28 cellular contexts compared by ENCODE assay signal in the genomic region with DNA sequence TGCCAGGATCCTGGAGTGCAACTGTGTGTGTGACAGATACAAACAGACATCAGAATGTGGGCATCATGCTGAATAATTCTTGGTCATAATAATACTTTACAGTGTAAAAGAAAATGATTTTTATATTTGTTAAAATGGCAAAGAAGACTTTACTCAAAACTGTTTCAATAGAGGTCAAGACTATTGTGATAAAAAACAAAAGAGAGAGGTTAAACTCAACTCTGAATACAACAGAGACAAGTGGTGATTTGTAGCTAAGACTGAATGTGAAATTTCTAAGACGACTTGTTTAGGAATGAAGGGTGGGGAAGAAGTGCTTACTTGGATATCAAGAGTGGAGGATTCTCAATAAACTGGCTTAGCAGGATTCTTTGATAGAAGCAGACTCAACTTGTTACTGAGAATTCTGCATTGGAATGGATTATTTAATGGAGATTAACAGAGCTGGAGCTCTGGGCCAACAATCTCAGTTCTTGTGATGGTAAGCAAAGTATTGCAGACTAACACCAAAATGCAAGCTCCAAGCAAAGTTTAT.
"Had no signal": no experiment of that assay in that cellular context is flagged by ENCODE, and none has a peak within 500 bp of the region (broad histone marks: within the 10 kb centered on the region; RNA-seq: fewer than 3 reads in every experiment).

No MANE protein-coding gene starts in this region.

- H3K27ac Mint-ChIP-seq: activated CD4-positive, alpha-beta T cell treated with anti-CD3 and anti-CD28 coated beads, Interleukin-2, amount 10 ng/mL, durations not matched to agents 24 days and 14 days; activated CD8-positive, alpha-beta T cell treated with anti-CD3 and anti-CD28 coated beads for 36 hours; activated naive CD4-positive, alpha-beta T cell treated with anti-CD3 and anti-CD28 coated beads for 36 hours; activated naive CD4-positive, alpha-beta T cell treated with anti-CD3 and anti-CD28 coated beads, Interleukin-2, amount 50 U/mL, for 72 hours; activated T-helper 2 cell treated with anti-CD3 and anti-CD28 coated beads, Interferon-gamma antibody, Interleukin-2, Interleukin-4, amounts not matched to agents 10 μg/mL and 5 μg/mL and 100 μg/mL, durations not matched to agents 14 hours and 24 hours and 36 hours; T-helper 1 cell treated with Interleukin-12 subunit alpha and Interleukin-12 subunit beta and Interleukin-4 antibody, amounts not matched to agents 30 μg/mL and 1 μg/mL, for 36 hours; T-helper 2 cell treated with Interferon-gamma antibody and Interleukin-4, amounts not matched to agents 5 μg/mL and 100 μg/mL, for 36 hours had no signal

- H3K27me3 Mint-ChIP-seq: activated CD4-positive, alpha-beta T cell treated with anti-CD3 and anti-CD28 coated beads, Interleukin-2, amount 10 ng/mL, durations not matched to agents 24 days and 14 days; activated CD8-positive, alpha-beta T cell treated with anti-CD3 and anti-CD28 coated beads for 36 hours had no signal

- H3K4me1 ChIP-seq: adrenal gland, breast epithelium had no signal

- H3K27ac ChIP-seq: adrenal gland, body of pancreas, breast epithelium, SK-N-MC had no signal

- H3K36me3 ChIP-seq: adrenal gland, breast epithelium, MG63 had no signal

- ATAC-seq: activated CD8-positive, alpha-beta T cell treated with anti-CD3 and anti-CD28 coated beads for 36 hours; activated naive CD4-positive, alpha-beta T cell treated with anti-CD3 and anti-CD28 coated beads, Interleukin-2, amount 50 U/mL, for 72 hours; body of pancreas had no signal

- H3K9me3 ChIP-seq: adrenal gland, body of pancreas, breast epithelium, MG63 had no signal

- DNase-seq: activated CD4-positive, alpha-beta T cell treated with anti-CD3 and anti-CD28 coated beads, Interleukin-2, amount 10 ng/mL, durations not matched to agents 24 days and 14 days; activated CD4-positive, alpha-beta T cell treated with anti-CD3 and anti-CD28 coated beads, Interleukin-2, amount 50 U/mL, for 4 hours; activated CD8-positive, alpha-beta T cell treated with anti-CD3 and anti-CD28 coated beads for 36 hours; activated gamma-delta T cell treated with Interleukin-2 at 50 U/mL for 16 hours; activated naive CD4-positive, alpha-beta T cell treated with anti-CD3 and anti-CD28 coated beads for 36 hours; activated T-cell treated with anti-CD3 and anti-CD28 coated beads, Interleukin-2, amount 50 U/mL, for 1 hour; adrenal gland; body of pancreas; caudate nucleus; Kasumi-1; KG1; MG63; NCI-H1048; NCI-H1105 treated with DMSO at 0.1 percent for 48 hours; NCI-H1436; NCI-H1694 treated with DMSO at 0.1 percent for 48 hours; NCI-H2029; NCI-H345; NCI-H524 treated with DMSO at 0.1 percent for 48 hours; NK-92 treated with Interleukin-12 subunit alpha and Interleukin-12 subunit beta, amount 100 ng/mL, for 24 hours had no signal

- H3K4me1 Mint-ChIP-seq: activated CD4-positive, alpha-beta T cell treated with anti-CD3 and anti-CD28 coated beads, Interleukin-2, amount 10 ng/mL, durations not matched to agents 24 days and 14 days had no signal

- H3K27me3 ChIP-seq: adrenal gland, body of pancreas, breast epithelium, MG63 had no signal

- H3K36me3 Mint-ChIP-seq: activated naive CD4-positive, alpha-beta T cell treated with anti-CD3 and anti-CD28 coated beads, Interleukin-2, amount 50 U/mL, for 72 hours had no signal

- H3K4me3 ChIP-seq: adrenal gland, body of pancreas, breast epithelium, MG63, SK-N-MC had no signal

- FAIRE-seq: astrocyte, TTC549 had no signal

- H3K4me3 Mint-ChIP-seq: activated CD4-positive, alpha-beta T cell treated with anti-CD3 and anti-CD28 coated beads, Interleukin-2, amount 10 ng/mL, durations not matched to agents 24 days and 14 days; activated CD8-positive, alpha-beta T cell treated with anti-CD3 and anti-CD28 coated beads for 36 hours; activated naive CD4-positive, alpha-beta T cell treated with anti-CD3 and anti-CD28 coated beads for 36 hours; T-helper 1 cell treated with Interleukin-12 subunit alpha and Interleukin-12 subunit beta and Interleukin-4 antibody, amounts not matched to agents 30 μg/mL and 1 μg/mL, for 36 hours; T-helper 2 cell treated with Interferon-gamma antibody and Interleukin-4, amounts not matched to agents 5 μg/mL and 100 μg/mL, for 36 hours had no signal
